1 cellular context compared by ENCODE assay signal in genomic region chr7:75452494-75452955, GRCh38.
TF ChIP-seq lines count a peak whose summit lies in the region.

No MANE protein-coding gene starts in this region.

TF ChIP-seq in A549, 52 proteins besides CTCF, POLR2A, EP300 and RAD21:
- TF ChIP-seq SMC3 (IDR thresholded peaks at IDR 0.05) = peak; percentile 31; the same call in 1 of the 3 replicates
